In genomic region chr3:194323785-194324735, GRCh38 we compare ENCODE assay signal across 8 cellular contexts. TPM values are rescaled to one million over a fixed set of nuclear protein-coding genes. Genes with fewer than 3 reads are reported as not detected.
DNase-seq lines count a peak whose midpoint lies in the region; ATAC-seq and TF ChIP-seq lines count a peak whose summit lies in the region.

No MANE protein-coding gene starts in this region.

- ATAC-seq in HG03135 (IDR thresholded peaks at IDR 0.05; ENCODE audit: unreplicated experiment) = peak; percentile 45
- ATAC-seq in stimulated activated naive CD8-positive, alpha-beta T cell treated with anti-CD3 and anti-CD28 coated beads, Interleukin-15, Interleukin-2, amounts not matched to agents 100 U/mL and 50 U/mL, for 24 hours = peak; percentile 51
- no peak for ATAC-seq in GM19452 (IDR thresholded peaks at IDR 0.05; ENCODE audit: unreplicated experiment)

- POLR2A ChIA-PET in GM10248 (lab: Yijun Ruan, JAX) = interaction anchor here (1.0 kb wide), 1 partner anchor 445 kb away, joined by 6 read pairs; no protein-coding TSS in a partner anchor

- H3K27ac Mint-ChIP-seq in activated naive CD4-positive, alpha-beta T cell treated with anti-CD3 and anti-CD28 coated beads for 36 hours = no peak overlapping the region

- no peak overlapping the region for H3K4me3 Mint-ChIP-seq in activated naive CD4-positive, alpha-beta T cell treated with anti-CD3 and anti-CD28 coated beads for 36 hours

- intact Hi-C loops in activated naive CD4-positive, alpha-beta T cell treated with anti-CD3 and anti-CD28 coated beads for 36 hours (cut with micrococcal nuclease) = loop anchor here (1.0 to 5.0 kb wide), 2 partner anchors 17 to 647 kb away; no protein-coding TSS in a partner anchor

- peaks cover 3% of the 10 kb centered on the region for H3K4me1 Mint-ChIP-seq in activated naive CD4-positive, alpha-beta T cell treated with anti-CD3 and anti-CD28 coated beads for 36 hours (ENCODE audit: low read depth)

- H3K36me3 Mint-ChIP-seq in activated naive CD4-positive, alpha-beta T cell treated with anti-CD3 and anti-CD28 coated beads for 36 hours (ENCODE audit: low read depth) = no peaks in the 10 kb centered on the region

- H3K9me3 Mint-ChIP-seq in activated naive CD4-positive, alpha-beta T cell treated with anti-CD3 and anti-CD28 coated beads for 36 hours = peaks cover 7% of the 10 kb centered on the region

- peak; percentile 58 for DNase-seq in GM10248 (ENCODE audit: extremely low spot score)
- DNase-seq in activated naive CD4-positive, alpha-beta T cell treated with anti-CD3 and anti-CD28 coated beads for 36 hours = peak; percentile 32
- DNase-seq in iris pigment epithelial cell (ENCODE audit: low read depth) = peak; percentile 19
- DNase-seq in stimulated activated naive CD8-positive, alpha-beta T cell treated with anti-CD3 and anti-CD28 coated beads, Interleukin-15, Interleukin-2, amounts not matched to agents 100 U/mL and 50 U/mL, for 24 hours = peak; percentile 27
- no peak for DNase-seq in DMS 273 treated with DMSO at 0.1 percent for 48 hours (lab: John Stamatoyannopoulos, UW)
- DNase-seq in DMS53 (lab: John Stamatoyannopoulos, UW) = no peak

- H3K27me3 Mint-ChIP-seq in activated naive CD4-positive, alpha-beta T cell treated with anti-CD3 and anti-CD28 coated beads for 36 hours (ENCODE audit: low read depth) = peaks cover 3% of the 10 kb centered on the region

- no peak for TF ChIP-seq CTCF in GM10248 (IDR thresholded peaks at IDR 0.05; ENCODE audit: control extremely low read depth, extremely low read depth, low read depth, missing control alignments)

- CTCF ChIA-PET in GM10248 (lab: Yijun Ruan, JAX) = interaction anchor here (0.8 to 1.5 kb wide), 4 partner anchors 9 to 186 kb away, joined by 3 to 17 read pairs (median 4); no protein-coding TSS in a partner anchor
- CTCF ChIA-PET in activated naive CD4-positive, alpha-beta T cell treated with anti-CD3 and anti-CD28 coated beads for 36 hours (lab: Charles Lee) = interaction anchor here (0.6 to 1.4 kb wide), 3 partner anchors 8 to 65 kb away, joined by 3 to 7 read pairs (median 3); no protein-coding TSS in a partner anchor

RNA-seq across cellular contexts. Expression of gene CPN2, which starts 27.1 kb away (rescaled TPM):
- total RNA-seq in activated naive CD4-positive, alpha-beta T cell treated with anti-CD3 and anti-CD28 coated beads for 36 hours = not detected

RNA-seq across cellular contexts. Expression of gene LRRC15, which starts 45.5 kb away (rescaled TPM):
- total RNA-seq in activated naive CD4-positive, alpha-beta T cell treated with anti-CD3 and anti-CD28 coated beads for 36 hours = not detected

Comparison
In these comparisons a context has a peak if more than half of its experiments do, and no peak if none do; other contexts are left out.
1. DNase-seq: peak in GM10248 (single experiment), activated naive CD4-positive, alpha-beta T cell treated with anti-CD3 and anti-CD28 coated beads for 36 hours (single experiment), iris pigment epithelial cell (single experiment) and stimulated activated naive CD8-positive, alpha-beta T cell treated with anti-CD3 and anti-CD28 coated beads, Interleukin-15, Interleukin-2, amounts not matched to agents 100 U/mL and 50 U/mL, for 24 hours (single experiment); none in DMS 273 treated with DMSO at 0.1 percent for 48 hours (single experiment) and DMS53 (single experiment).